ENCODE assay signal across 29 cellular contexts in genomic region chr17:13070732-13071131, GRCh38.
"Had no signal": no experiment of that assay in that cellular context is flagged by ENCODE, and none has a peak within 500 bp of the region (broad histone marks: within the 10 kb centered on the region; RNA-seq: fewer than 3 reads in every experiment).

No MANE protein-coding gene starts in this region.

- FAIRE-seq: colon, endometrium, endothelial cell of umbilical vein, frontal cortex had no signal

- H3K4me3 ChIP-seq: colonic mucosa, coronary artery, dorsolateral prefrontal cortex, esophagus muscularis mucosa, esophagus squamous epithelium, gastrocnemius medialis, gastroesophageal sphincter, heart left ventricle, heart right ventricle, hepatocyte had no signal

- H2AFZ ChIP-seq: hepatocyte had no signal

- H3K9me3 ChIP-seq: colonic mucosa, esophagus muscularis mucosa, esophagus squamous epithelium, gastrocnemius medialis had no signal

- H3K4me2 ChIP-seq: hepatocyte had no signal

- DNase-seq: colonic mucosa; cortex of kidney; dermis blood vessel endothelial cell; dorsolateral prefrontal cortex; effector CD4-positive, alpha-beta T cell; effector CD8-positive, alpha-beta T cell; effector memory CD4-positive, alpha-beta T cell; effector memory CD8-positive, alpha-beta T cell; endodermal cell; erythroblast; esophagus squamous epithelium; foreskin fibroblast; foreskin keratinocyte; foreskin melanocyte; gastrocnemius medialis; glutamatergic neuron; head of caudate nucleus; heart left ventricle; heart right ventricle had no signal

- H3K4me1 ChIP-seq: colonic mucosa, esophagus squamous epithelium, foreskin keratinocyte, gastrocnemius medialis had no signal

- H3K27ac ChIP-seq: colonic mucosa, coronary artery, dorsolateral prefrontal cortex, epithelial cell of prostate, esophagus muscularis mucosa, esophagus squamous epithelium, foreskin keratinocyte, gastrocnemius medialis, gastroesophageal sphincter, heart left ventricle, heart right ventricle, hepatocyte had no signal

- H3K27me3 ChIP-seq: colonic mucosa, esophagus muscularis mucosa, foreskin keratinocyte, gastrocnemius medialis, gastroesophageal sphincter, heart left ventricle, hepatocyte had no signal

- ATAC-seq: effector memory CD8-positive, alpha-beta T cell; esophagus mucosa; foreskin keratinocyte; gastrocnemius medialis; gastroesophageal sphincter; heart left ventricle; heart right ventricle had no signal

- H3K36me3 ChIP-seq: colonic mucosa, esophagus muscularis mucosa, esophagus squamous epithelium, gastrocnemius medialis, gastroesophageal sphincter, heart left ventricle, heart right ventricle had no signal

- H3K79me2 ChIP-seq: hepatocyte had no signal
